In the genomic region with DNA sequence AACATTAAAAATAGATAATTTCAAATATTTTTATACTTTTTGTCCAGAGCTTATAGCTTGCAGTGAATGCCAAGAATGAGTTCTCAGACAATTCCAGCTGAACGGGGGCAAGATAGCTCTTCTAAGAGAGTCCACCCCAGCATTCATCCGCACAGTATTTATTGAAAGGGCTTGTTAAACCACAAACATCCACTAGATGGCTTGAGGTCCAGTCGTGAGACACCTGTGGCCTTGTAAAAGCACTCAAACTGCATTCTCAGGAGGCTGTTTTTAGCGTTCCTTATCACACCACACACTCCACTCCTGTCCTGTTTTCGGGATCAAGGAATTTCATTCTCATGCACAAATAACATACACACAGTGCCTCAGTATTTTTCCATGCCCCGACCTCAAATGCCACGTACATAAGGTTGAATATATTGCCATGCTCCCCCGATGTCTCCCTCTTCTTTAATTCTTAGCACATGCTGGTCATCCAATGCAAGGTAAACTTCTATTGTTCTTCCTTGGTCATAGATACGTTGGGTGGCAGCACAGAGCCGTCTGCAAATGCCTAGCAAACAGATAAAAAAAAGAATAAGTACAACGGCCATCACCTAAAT, we compare ENCODE assay signal across 8 cellular contexts. TPM values are rescaled to one million over a fixed set of nuclear protein-coding genes. Genes with fewer than 3 reads are reported as not detected.
DNase-seq lines count a peak whose midpoint lies in the region; ATAC-seq and TF ChIP-seq lines count a peak whose summit lies in the region.

No MANE protein-coding gene starts in this region.

- H3K4me3 ChIP-seq in NB4 (ENCODE audit: low read depth, low read length) (no peak overlapping the region), ascending aorta (no peak overlapping the region), kidney epithelial cell (ENCODE audit: low read depth, low read length) (no peak overlapping the region)

- H3K36me3 ChIP-seq in ascending aorta (peaks cover 16 to 56% of the 10 kb centered on the region in 2 donors), kidney epithelial cell (ENCODE audit: control insufficient read depth, insufficient read depth, low read length) (peaks cover 1% of the 10 kb centered on the region)

- no peaks in the 10 kb centered on the region for H3K27me3 ChIP-seq in ascending aorta
- H3K27me3 ChIP-seq in kidney epithelial cell (ENCODE audit: control insufficient read depth, insufficient read depth, low read length): no peaks in the 10 kb centered on the region

- no peak for DNase-seq in Right ventricle myocardium inferior (ENCODE audit: missing footprints)
- DNase-seq in cardiac septum (ENCODE audit: low spot score): no peak
- peak; percentile 30 for DNase-seq in NB4 (ENCODE audit: low read depth)
- no peak for DNase-seq in ascending aorta (ENCODE audit: low spot score in 2 of 2)
- no peak for DNase-seq in kidney epithelial cell (ENCODE audit: low read depth)

- TF ChIP-seq POLR2A in NB4 (IDR thresholded peaks at IDR 0.05; ENCODE audit: extremely low read depth, insufficient read length): no peak

- H3K27ac ChIP-seq in ascending aorta: no peak overlapping the region

- TF ChIP-seq CTCF in NB4 (IDR thresholded peaks at IDR 0.05; ENCODE audit: low read depth, low read length) (peak; percentile 44), ascending aorta (IDR thresholded peaks at IDR 0.05) (peak; percentile 14 to 66 (median 53)), kidney epithelial cell (IDR thresholded peaks at IDR 0.05; ENCODE audit: insufficient read depth, low read length, poor library complexity, severe bottlenecking) (peak; percentile 61)

- ATAC-seq in Right ventricle myocardium inferior (peak; percentile 36), GM21423 (IDR thresholded peaks at IDR 0.05; ENCODE audit: unreplicated experiment) (no peak), HG02588 (IDR thresholded peaks at IDR 0.05; ENCODE audit: unreplicated experiment) (no peak), HG02610 (IDR thresholded peaks at IDR 0.05; ENCODE audit: unreplicated experiment) (no peak)

- intact Hi-C loops in Right ventricle myocardium inferior (cut with DNase I) (no loop called here), cardiac septum (cut with DNase I) (loop anchor here (5.0 kb wide), 1 partner anchor 219 kb away; no protein-coding TSS in a partner anchor), ascending aorta (cut with DNase I) (no loop called here)

- no peaks in the 10 kb centered on the region for H3K9me3 ChIP-seq in ascending aorta

- H3K4me1 ChIP-seq in ascending aorta: peaks cover 0 to 4% of the 10 kb centered on the region in 2 donors

RNA-seq across cellular contexts. Expression of a gene that starts 47.4 kb away (rescaled TPM):
- total RNA-seq in Right ventricle myocardium inferior (50.7 TPM), cardiac septum (47.2 TPM), ascending aorta (26.0 TPM), kidney epithelial cell (157 and 171 TPM in 2 replicates)
